21 cellular contexts compared by ENCODE assay signal in genomic region chr17:9922012-9922848, GRCh38. TPM values are rescaled to one million over a fixed set of nuclear protein-coding genes. Genes with fewer than 3 reads are reported as not detected.
DNase-seq lines count a peak whose midpoint lies in the region; ATAC-seq, FAIRE-seq and TF ChIP-seq lines count a peak whose summit lies in the region.
"Had no signal": no experiment of that assay in that cellular context is flagged by ENCODE, and none has a peak within 500 bp of the region (broad histone marks: within the 10 kb centered on the region; RNA-seq: fewer than 3 reads in every experiment).

No MANE protein-coding gene starts in this region.

- H3K14ac ChIP-seq in IMR-90 (replicated peaks; ENCODE audit: low read depth, low read length) = no peak overlapping the region

- H3K9me3 ChIP-seq in HepG2 (ENCODE audit: low read length) = no peaks in the 10 kb centered on the region
- no peaks in the 10 kb centered on the region for H3K9me3 ChIP-seq in right lobe of liver
- no peaks in the 10 kb centered on the region for H3K9me3 ChIP-seq in IMR-90 (ENCODE audit: control insufficient read depth, insufficient read depth, low read length)

- H3K9ac ChIP-seq in HepG2 (ENCODE audit: insufficient read depth, low read depth, low read length) = no peak overlapping the region
- H3K9ac ChIP-seq in IMR-90 (ENCODE audit: low read depth, low read length) = no peak overlapping the region

- H3K4ac ChIP-seq in IMR-90 (ENCODE audit: low read depth, low read length) = no peak overlapping the region

- no peak overlapping the region for H3K27ac ChIP-seq in HepG2 (ENCODE audit: extremely low read length, insufficient read depth, low read length)
- no peak overlapping the region for H3K27ac ChIP-seq in right lobe of liver
- no peak overlapping the region for H3K27ac ChIP-seq in IMR-90 (ENCODE audit: insufficient read depth, low read length)

- H3K18ac ChIP-seq in IMR-90 (ENCODE audit: low read depth, low read length) = no peak overlapping the region

- no peak overlapping the region for H4K8ac ChIP-seq in IMR-90 (ENCODE audit: low read depth in 2 of 2, low read length in 2 of 2)

- H3K27me3 ChIP-seq in HepG2 (ENCODE audit: control insufficient read depth in 1 of 2, insufficient read depth in 2 of 2, low read length in 2 of 2) (peaks cover 3 to 16% of the 10 kb centered on the region in 2 experiments; a peak in 4 of 5 replicates), right lobe of liver (no peaks in the 10 kb centered on the region), IMR-90 (ENCODE audit: control insufficient read depth, insufficient read depth, low read length) (no peaks in the 10 kb centered on the region)

- no peak overlapping the region for H4K91ac ChIP-seq in IMR-90 (ENCODE audit: insufficient read depth, low read depth, low read length)

- TF ChIP-seq EP300 in HepG2 (IDR thresholded peaks at IDR 0.05; ENCODE audit: low read depth in 2 of 2, low read length in 2 of 2) = no peak
- no peak for TF ChIP-seq EP300 in HepG2 (CRISPR knock-in tag; IDR thresholded peaks at IDR 0.05; ENCODE audit: borderline replicate concordance)

- TF ChIP-seq CTCF in HepG2 (CRISPR knock-in tag; IDR thresholded peaks at IDR 0.05) = no peak
- no peak for TF ChIP-seq CTCF in right lobe of liver (IDR thresholded peaks at IDR 0.05)
- TF ChIP-seq CTCF in IMR-90 (conservative IDR thresholded peaks at IDR 0.05; ENCODE audit: low read depth, low read length) = no peak

- no peaks in the 10 kb centered on the region for H4K20me1 ChIP-seq in HepG2 (ENCODE audit: insufficient read depth, low read length)
- no peaks in the 10 kb centered on the region for H4K20me1 ChIP-seq in IMR-90 (ENCODE audit: insufficient read depth, low read length)

- WGBS in HepG2 (ENCODE audit: low lambda C conversion rate) = 55% methylated on average over 14 of the region's 14 CpGs
- 81% methylated on average over 14 of the region's 14 CpGs for WGBS in right lobe of liver (ENCODE audit: insufficient coverage, low coverage, low lambda C conversion rate, missing lambda C conversion rate)
- WGBS in IMR-90 (ENCODE audit: extremely low coverage in 2 of 2, insufficient read length in 1 of 2), 2 experiments = 100% methylated on average over 1 of the region's 14 CpGs; no CpG with 5 or more reads in 1 of the 2 experiments

- DNase-seq in HepG2 (ENCODE audit: low spot score) = no peak
- DNase-seq in right lobe of liver = no peak
- no peak for DNase-seq in IMR-90
- peak; percentile 61 for DNase-seq in cerebellum (ENCODE audit: low spot score)
- DNase-seq in activated naive CD4-positive, alpha-beta T cell treated with Interleukin-2 at 50 U/mL for 16 hours = no peak
- no peak for DNase-seq in NCI-H187 (lab: John Stamatoyannopoulos, UW)
- DNase-seq in NCI-H146 (lab: John Stamatoyannopoulos, UW) = no peak
- DNase-seq: 8988T; Calu3; CD4-positive, alpha-beta memory T cell; COR-L47; DMS153; DND-41; GDM1; H9 had no signal

- H2AFZ ChIP-seq in HepG2 (ENCODE audit: low read length) (no peak overlapping the region), IMR-90 (replicated peaks; ENCODE audit: low read length, poor library complexity) (no peak overlapping the region)
- H2AFZ ChIP-seq: GM23338 had no signal

- H2BK15ac ChIP-seq in IMR-90 (ENCODE audit: low read depth, low read length) = no peak overlapping the region

- dilution Hi-C loops in IMR-90 (cut with HindIII; ENCODE audit: low sequenced_read_pairs, unreplicated experiment) = no loop called here

- H3K56ac ChIP-seq in IMR-90 (ENCODE audit: extremely low read depth, insufficient read depth, low read length) = no peak overlapping the region

- in situ Hi-C loops in HepG2 (cut with HindIII; ENCODE audit: extremely low pct_ligation_motif_present, low pct_unique_long_range_greater_than_20kb) (no loop called here), IMR-90 (cut with MboI; ENCODE audit: low sequenced_read_pairs) (loop anchor here (5.0 kb wide), 1 partner anchor 690 kb away; no protein-coding TSS in a partner anchor)

- H3K4me1 ChIP-seq in HepG2 (ENCODE audit: insufficient read depth, low read length) (no peaks in the 10 kb centered on the region), right lobe of liver (no peaks in the 10 kb centered on the region), IMR-90 (ENCODE audit: control insufficient read depth, insufficient read depth, low read length) (peaks cover 2% of the 10 kb centered on the region; the same call in 1 of the 2 replicates)

- intact Hi-C loops in HepG2 (cut with micrococcal nuclease; ENCODE audit: unreplicated experiment) (no loop called here), right lobe of liver (cut with DNase I) (no loop called here), IMR-90 (cut with micrococcal nuclease) (no loop called here)

- no peak for FAIRE-seq in HepG2 (lab: Jason Lieb, UNC)
- FAIRE-seq: GM12878 had no signal

- TF ChIP-seq RAD21 in HepG2 (CRISPR knock-in tag; IDR thresholded peaks at IDR 0.05) (no peak), IMR-90 (IDR thresholded peaks at IDR 0.05; ENCODE audit: low read length) (no peak)

- H3K4me2 ChIP-seq in HepG2 (ENCODE audit: low read depth, low read length) (no peak overlapping the region), IMR-90 (ENCODE audit: low read depth, low read length) (no peak overlapping the region)
- H3K4me2 ChIP-seq: GM23338 had no signal

- no peak overlapping the region for H2AK9ac ChIP-seq in IMR-90 (replicated peaks; ENCODE audit: low read depth, low read length, poor library complexity)

- TF ChIP-seq POLR2A in HepG2 (IDR thresholded peaks at IDR 0.05; ENCODE audit: insufficient read depth in 1 of 2, low read depth in 2 of 2, low read length in 2 of 2) (no peak), right lobe of liver (IDR thresholded peaks at IDR 0.05) (no peak), IMR-90 (IDR thresholded peaks at IDR 0.05; ENCODE audit: low read depth, low read length) (no peak)

- no peak overlapping the region for H4K5ac ChIP-seq in IMR-90 (ENCODE audit: low read depth, low read length)

- no peak overlapping the region for H2AK5ac ChIP-seq in IMR-90 (ENCODE audit: low read depth, low read length)

- no peak overlapping the region for H2BK120ac ChIP-seq in IMR-90 (ENCODE audit: low read depth, low read length)

- no peaks in the 10 kb centered on the region for H3K79me2 ChIP-seq in HepG2 (ENCODE audit: insufficient read depth, low read length)

- ATAC-seq in HepG2 (no peak), right lobe of liver (no peak), IMR-90 (ENCODE audit: low read depth) (no peak)
- ATAC-seq: GM12878, GM23338, HCT116 had no signal

- H2BK20ac ChIP-seq in IMR-90 (ENCODE audit: low read depth, low read length) = no peak overlapping the region

- H3K36me3 ChIP-seq in HepG2 (replicated peaks in 1 of 2; ENCODE audit: control insufficient read depth in 1 of 2, insufficient read depth in 2 of 2, low read length in 2 of 2) (no peaks in the 10 kb centered on the region), right lobe of liver (no peaks in the 10 kb centered on the region), IMR-90 (ENCODE audit: control insufficient read depth, insufficient read depth, low read length) (peaks cover 7% of the 10 kb centered on the region; the same call in 1 of the 2 replicates)

- H3K23ac ChIP-seq in IMR-90 (ENCODE audit: low read depth, low read length) = no peak overlapping the region

- H3K9me1 ChIP-seq in IMR-90 (ENCODE audit: insufficient read depth, low read length) = no peaks in the 10 kb centered on the region

- H2BK5ac ChIP-seq in IMR-90 (ENCODE audit: low read depth, low read length, poor library complexity, severe bottlenecking) = no peak overlapping the region

- BruUV-seq in HepG2 (replicated peaks; lab: Mats Ljungman, UMichigan) (no TSS peak), IMR-90 (replicated peaks; lab: Mats Ljungman, UMichigan) (no TSS peak)

- no peaks in the 10 kb centered on the region for H3K79me1 ChIP-seq in IMR-90 (ENCODE audit: low read depth in 1 of 2, low read length in 2 of 2)

- POLR2A ChIA-PET in HepG2 (lab: Yijun Ruan, JAX) = no interaction called here
- POLR2A ChIA-PET in IMR-90 (lab: Charles Lee; ENCODE audit: unreplicated experiment) = no interaction called here

- CTCF ChIA-PET in HepG2 (lab: Yijun Ruan, JAX; ENCODE audit: low intra/inter-chr PET ratio, low total read pairs) (no interaction called here), IMR-90 (lab: Yijun Ruan, JAX) (interaction anchor here (0.6 kb wide), 1 partner anchor 233 kb away, joined by 4 read pairs; no protein-coding TSS in a partner anchor)

- H3K4me3 ChIP-seq in HepG2 (replicated peaks in 1 of 3; ENCODE audit: insufficient read depth in 1 of 3, low read depth in 2 of 3, low read length in 3 of 3) (no peak overlapping the region), right lobe of liver (no peak overlapping the region), IMR-90 (ENCODE audit: insufficient read depth, low read depth, low read length) (no peak overlapping the region)
- H3K4me3 ChIP-seq: GM12878, GM23338 had no signal

TF ChIP-seq in IMR-90, 13 proteins besides CTCF, POLR2A, EP300 and RAD21 (continues in another document):
- TF ChIP-seq RFX5 (IDR thresholded peaks at IDR 0.05; ENCODE audit: low read depth, low read length) = no peak

RNA-seq across cellular contexts. Expression of gene RCVRN, which starts 17.2 kb away (rescaled TPM):
- total RNA-seq in HepG2 (2016; rRNA removed; fragmentation: Illumina TruSeq; extraction: Trizol) = not detected in 2 replicates
- not detected in 2 replicates for total RNA-seq in HepG2 (2016; cell fraction: cytosol; rRNA removed; fragmentation: Illumina TruSeq; extraction: Trizol; ENCODE audit: low read depth)
- not detected in 2 replicates for total RNA-seq in HepG2 (2016; cell fraction: insoluble cytoplasmic fraction; rRNA removed; fragmentation: Illumina TruSeq; extraction: Trizol)
- total RNA-seq in HepG2 (2016; cell fraction: membrane; rRNA removed; fragmentation: Illumina TruSeq; extraction: Trizol) = not detected in 2 replicates
- total RNA-seq in HepG2 (2016; cell fraction: nucleus; rRNA removed; fragmentation: Illumina TruSeq; extraction: Trizol) = not detected in 2 replicates
- not detected in 2 replicates for polyA plus RNA-seq in HepG2 (2011; rRNA removed)
- polyA plus RNA-seq in HepG2 (2011; cell fraction: cytosol; rRNA removed) = not detected in 2 replicates
- not detected in 2 replicates for polyA plus RNA-seq in HepG2 (2011; cell fraction: nucleus; rRNA removed)
- polyA plus RNA-seq in HepG2 (2012) = not detected in 2 replicates
- not detected in 2 replicates for polyA plus RNA-seq in HepG2 (2016; cell fraction: cytosol; fragmentation: Illumina TruSeq; extraction: Trizol; ENCODE audit: low read depth)
- polyA plus RNA-seq in HepG2 (2016; cell fraction: insoluble cytoplasmic fraction; fragmentation: Illumina TruSeq; extraction: Trizol; ENCODE audit: low read depth) = not detected in 2 replicates
- polyA plus RNA-seq in HepG2 (2016; cell fraction: membrane; fragmentation: Illumina TruSeq; extraction: Trizol; ENCODE audit: low read depth) = not detected in 2 replicates
- polyA plus RNA-seq in HepG2 (2016; cell fraction: nucleus; fragmentation: Illumina TruSeq; extraction: Trizol; ENCODE audit: insufficient read depth, low read depth) = not detected in 2 replicates
- polyA minus RNA-seq in HepG2 (2011; rRNA and poly(A)+ RNA removed; ENCODE audit: low replicate concordance) = 0.12 TPM in 1 of 2 replicates, not detected in the other
- polyA minus RNA-seq in HepG2 (2011; cell fraction: cytosol; rRNA and poly(A)+ RNA removed) = not detected in 2 replicates
- polyA minus RNA-seq in HepG2 (2011; cell fraction: nucleus; rRNA and poly(A)+ RNA removed) = not detected in 2 replicates
- total RNA-seq in right lobe of liver = not detected
- not detected in 2 replicates for total RNA-seq in IMR-90 (2012; rRNA removed)
- polyA plus RNA-seq in IMR-90 (2012; rRNA removed) = not detected in 2 replicates
- not detected in 2 replicates for polyA plus RNA-seq in IMR-90 (2012; cell fraction: cytosol; rRNA removed)
- polyA plus RNA-seq in IMR-90 (2012; cell fraction: nucleus; rRNA removed; ENCODE audit: low replicate concordance) = 0.02 and 0.41 TPM in 2 replicates
- 0.27 TPM for total RNA-seq in cerebellum
- total RNA-seq: A673; Calu3; CD4-positive, alpha-beta memory T cell; GM23338; H4; H9 had no signal
- polyA plus RNA-seq: BJ; CD4-positive, alpha-beta memory T cell; GM23338 had no signal
